Comparison of ENCODE assay signal across 7 cellular contexts in the genomic region with DNA sequence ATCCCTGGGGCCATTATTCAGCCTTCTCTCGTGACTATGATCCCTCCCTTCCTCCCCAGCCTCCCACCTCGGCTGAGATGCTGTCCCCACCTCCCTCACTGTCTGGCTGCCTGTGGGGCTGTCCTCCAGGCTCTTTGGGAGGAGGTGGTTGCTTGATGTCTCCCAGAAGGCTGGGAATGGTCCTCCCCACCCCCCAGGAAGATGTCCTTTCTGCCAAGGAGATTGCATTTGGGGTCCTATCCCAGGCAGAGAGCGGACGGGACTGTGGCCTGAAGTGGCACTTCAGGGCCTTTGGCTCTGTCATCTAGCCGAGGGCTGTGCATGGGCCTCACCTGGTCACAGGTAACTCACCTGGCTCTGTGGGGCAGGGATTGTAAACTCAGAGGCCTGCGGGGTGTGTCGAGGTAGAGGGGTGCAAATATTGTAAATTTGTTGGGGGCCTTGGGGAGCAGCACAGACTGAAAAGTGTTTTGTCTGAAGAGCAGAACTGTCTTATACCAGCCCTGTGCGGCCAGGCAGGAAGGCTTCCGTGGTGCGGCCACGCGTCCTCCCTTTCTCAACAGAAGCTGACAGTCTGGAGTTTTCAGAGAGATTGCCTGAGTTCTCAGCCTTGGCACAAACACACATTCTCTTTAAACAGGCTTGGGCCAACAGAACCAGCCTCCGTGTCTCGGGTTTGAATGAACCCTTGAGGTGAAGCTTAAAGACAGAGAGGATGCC.
DNase-seq lines count a peak whose midpoint lies in the region; ATAC-seq and TF ChIP-seq lines count a peak whose summit lies in the region.

No MANE protein-coding gene starts in this region.

- peaks cover 55% of the 10 kb centered on the region for H3K4me1 Mint-ChIP-seq in stimulated activated naive CD8-positive, alpha-beta T cell treated with anti-CD3 and anti-CD28 coated beads, Interleukin-15, amount 100 ng/mL, for 72 hours

- no peaks in the 10 kb centered on the region for H3K27me3 Mint-ChIP-seq in stimulated activated naive CD8-positive, alpha-beta T cell treated with anti-CD3 and anti-CD28 coated beads, Interleukin-15, amount 100 ng/mL, for 72 hours

- H3K4me1 ChIP-seq in HEK293 (ENCODE audit: control insufficient read depth, insufficient read depth, low read length) = peaks cover 8% of the 10 kb centered on the region; the same call in 1 of the 2 replicates
- peaks cover 60% of the 10 kb centered on the region for H3K4me1 ChIP-seq in left ventricle myocardium inferior

- H3K4me3 Mint-ChIP-seq in stimulated activated naive CD8-positive, alpha-beta T cell treated with anti-CD3 and anti-CD28 coated beads, Interleukin-15, amount 100 ng/mL, for 72 hours = peak overlapping the region; percentile 96 to 98

- H3K36me3 ChIP-seq in HEK293 (ENCODE audit: control insufficient read depth in 2 of 2, insufficient read depth in 1 of 2, low read length in 2 of 2) = no peaks in the 10 kb centered on the region
- peaks cover 70% of the 10 kb centered on the region for H3K36me3 ChIP-seq in WERI-Rb-1
- no peaks in the 10 kb centered on the region for H3K36me3 ChIP-seq in left ventricle myocardium inferior

- CTCF ChIA-PET in HEK293 (lab: Yijun Ruan, JAX) = no interaction called here

- intact Hi-C loops in left ventricle myocardium inferior (cut with micrococcal nuclease) = no loop called here

- POLR2A ChIA-PET in HEK293 (lab: Yijun Ruan, JAX) = no interaction called here

- H3K9me3 Mint-ChIP-seq in stimulated activated naive CD8-positive, alpha-beta T cell treated with anti-CD3 and anti-CD28 coated beads, Interleukin-15, amount 100 ng/mL, for 72 hours = no peaks in the 10 kb centered on the region

- no peak overlapping the region; the same call in 1 of the 2 replicates for H3K27ac ChIP-seq in HEK293 (ENCODE audit: extremely low read depth, low read depth, low read length)
- H3K27ac ChIP-seq in WERI-Rb-1 = peak overlapping the region; percentile 72
- peak overlapping the region; percentile 91 for H3K27ac ChIP-seq in left ventricle myocardium inferior (replicated peaks)

- H3K9me3 ChIP-seq in HEK293 (ENCODE audit: control insufficient read depth, insufficient read depth, low read depth, low read length) (no peaks in the 10 kb centered on the region), WERI-Rb-1 (ENCODE audit: severe bottlenecking) (no peaks in the 10 kb centered on the region), left ventricle myocardium inferior (replicated peaks) (no peaks in the 10 kb centered on the region)

- TF ChIP-seq CTCF in HEK293 (tag by site-specific recombination; IDR thresholded peaks at IDR 0.05) = no peak
- no peak for TF ChIP-seq CTCF in WERI-Rb-1 (IDR thresholded peaks at IDR 0.05; ENCODE audit: low read depth, low read length)
- TF ChIP-seq CTCF in left ventricle myocardium inferior (IDR thresholded peaks at IDR 0.05; ENCODE audit: borderline replicate concordance) = no peak

- H3K27me3 ChIP-seq in WERI-Rb-1 (ENCODE audit: insufficient read depth, low read depth, severe bottlenecking) (no peaks in the 10 kb centered on the region), left ventricle myocardium inferior (ENCODE audit: low read depth) (no peaks in the 10 kb centered on the region)

- ATAC-seq in stimulated activated naive CD8-positive, alpha-beta T cell treated with anti-CD3 and anti-CD28 coated beads, Interleukin-15, amount 100 ng/mL, for 72 hours = no peak
- no peak for ATAC-seq in GM21825 (IDR thresholded peaks at IDR 0.05; ENCODE audit: unreplicated experiment)
- ATAC-seq in GM18858 (IDR thresholded peaks at IDR 0.05; ENCODE audit: unreplicated experiment) = no peak
- ATAC-seq in GM21423 (IDR thresholded peaks at IDR 0.05; ENCODE audit: unreplicated experiment) = no peak

- H3K27ac Mint-ChIP-seq in stimulated activated naive CD8-positive, alpha-beta T cell treated with anti-CD3 and anti-CD28 coated beads, Interleukin-15, amount 100 ng/mL, for 72 hours = peak overlapping the region in 1 of 2 donors; percentile 93

- peak overlapping the region; percentile 15; the same call in 1 of the 2 replicates for H3K4me3 ChIP-seq in HEK293 (ENCODE audit: low read depth, low read length)
- H3K4me3 ChIP-seq in WERI-Rb-1 (ENCODE audit: low read depth, low read length) = no peak overlapping the region
- H3K4me3 ChIP-seq in left ventricle myocardium inferior = peak overlapping the region; percentile 66

- DNase-seq in WERI-Rb-1 = peak; percentile 18
- DNase-seq in left ventricle myocardium inferior = no peak
- DNase-seq in stimulated activated naive CD8-positive, alpha-beta T cell treated with anti-CD3 and anti-CD28 coated beads, Interleukin-15, amount 100 ng/mL, for 72 hours = no peak

TF ChIP-seq in HEK293, 187 proteins besides CTCF, POLR2A, EP300 and RAD21 (continues in another document):
- TF ChIP-seq IKZF3 (tag by site-specific recombination; IDR thresholded peaks at IDR 0.05) (no peak), ZNF324 (tag by site-specific recombination; IDR thresholded peaks at IDR 0.05) (no peak), ZIC2 (tag by site-specific recombination; IDR thresholded peaks at IDR 0.05) (no peak), ZNF660 (tag by site-specific recombination; IDR thresholded peaks at IDR 0.05) (no peak), ZNF426 (tag by site-specific recombination; IDR thresholded peaks at IDR 0.05) (no peak), ZNF544 (tag by site-specific recombination; IDR thresholded peaks at IDR 0.05) (no peak), ZEB2 (tag by site-specific recombination; IDR thresholded peaks at IDR 0.05) (peak; percentile 36; the same call in 1 of the 2 replicates), GLIS1 (tag by site-specific recombination; IDR thresholded peaks at IDR 0.05) (peak; percentile 80), ZNF169 (tag by site-specific recombination; IDR thresholded peaks at IDR 0.05) (no peak), KLF16 (tag by site-specific recombination; IDR thresholded peaks at IDR 0.05) (no peak), BCL11A (tag by site-specific recombination; IDR thresholded peaks at IDR 0.05; ENCODE audit: low read depth) (no peak), HOXD13 (CRISPR knock-in tag; IDR thresholded peaks at IDR 0.05; ENCODE audit: borderline replicate concordance) (no peak), WT1 (tag by site-specific recombination; IDR thresholded peaks at IDR 0.05) (peak; percentile 54), ZNF366 (tag by site-specific recombination; conservative IDR thresholded peaks at IDR 0.05) (no peak)
- TF ChIP-seq, protein P1, sequence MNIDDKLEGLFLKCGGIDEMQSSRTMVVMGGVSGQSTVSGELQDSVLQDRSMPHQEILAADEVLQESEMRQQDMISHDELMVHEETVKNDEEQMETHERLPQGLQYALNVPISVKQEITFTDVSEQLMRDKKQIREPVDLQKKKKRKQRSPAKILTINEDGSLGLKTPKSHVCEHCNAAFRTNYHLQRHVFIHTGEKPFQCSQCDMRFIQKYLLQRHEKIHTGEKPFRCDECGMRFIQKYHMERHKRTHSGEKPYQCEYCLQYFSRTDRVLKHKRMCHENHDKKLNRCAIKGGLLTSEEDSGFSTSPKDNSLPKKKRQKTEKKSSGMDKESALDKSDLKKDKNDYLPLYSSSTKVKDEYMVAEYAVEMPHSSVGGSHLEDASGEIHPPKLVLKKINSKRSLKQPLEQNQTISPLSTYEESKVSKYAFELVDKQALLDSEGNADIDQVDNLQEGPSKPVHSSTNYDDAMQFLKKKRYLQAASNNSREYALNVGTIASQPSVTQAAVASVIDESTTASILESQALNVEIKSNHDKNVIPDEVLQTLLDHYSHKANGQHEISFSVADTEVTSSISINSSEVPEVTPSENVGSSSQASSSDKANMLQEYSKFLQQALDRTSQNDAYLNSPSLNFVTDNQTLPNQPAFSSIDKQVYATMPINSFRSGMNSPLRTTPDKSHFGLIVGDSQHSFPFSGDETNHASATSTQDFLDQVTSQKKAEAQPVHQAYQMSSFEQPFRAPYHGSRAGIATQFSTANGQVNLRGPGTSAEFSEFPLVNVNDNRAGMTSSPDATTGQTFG (tag by site-specific recombination; IDR thresholded peaks at IDR 0.05; ENCODE audit: borderline replicate concordance) = no peak
- TF ChIP-seq, protein P2, sequence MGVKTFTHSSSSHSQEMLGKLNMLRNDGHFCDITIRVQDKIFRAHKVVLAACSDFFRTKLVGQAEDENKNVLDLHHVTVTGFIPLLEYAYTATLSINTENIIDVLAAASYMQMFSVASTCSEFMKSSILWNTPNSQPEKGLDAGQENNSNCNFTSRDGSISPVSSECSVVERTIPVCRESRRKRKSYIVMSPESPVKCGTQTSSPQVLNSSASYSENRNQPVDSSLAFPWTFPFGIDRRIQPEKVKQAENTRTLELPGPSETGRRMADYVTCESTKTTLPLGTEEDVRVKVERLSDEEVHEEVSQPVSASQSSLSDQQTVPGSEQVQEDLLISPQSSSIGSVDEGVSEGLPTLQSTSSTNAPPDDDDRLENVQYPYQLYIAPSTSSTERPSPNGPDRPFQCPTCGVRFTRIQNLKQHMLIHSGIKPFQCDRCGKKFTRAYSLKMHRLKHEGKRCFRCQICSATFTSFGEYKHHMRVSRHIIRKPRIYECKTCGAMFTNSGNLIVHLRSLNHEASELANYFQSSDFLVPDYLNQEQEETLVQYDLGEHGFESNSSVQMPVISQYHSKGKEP (tag by site-specific recombination; IDR thresholded peaks at IDR 0.05) = no peak
- TF ChIP-seq, protein P3, sequence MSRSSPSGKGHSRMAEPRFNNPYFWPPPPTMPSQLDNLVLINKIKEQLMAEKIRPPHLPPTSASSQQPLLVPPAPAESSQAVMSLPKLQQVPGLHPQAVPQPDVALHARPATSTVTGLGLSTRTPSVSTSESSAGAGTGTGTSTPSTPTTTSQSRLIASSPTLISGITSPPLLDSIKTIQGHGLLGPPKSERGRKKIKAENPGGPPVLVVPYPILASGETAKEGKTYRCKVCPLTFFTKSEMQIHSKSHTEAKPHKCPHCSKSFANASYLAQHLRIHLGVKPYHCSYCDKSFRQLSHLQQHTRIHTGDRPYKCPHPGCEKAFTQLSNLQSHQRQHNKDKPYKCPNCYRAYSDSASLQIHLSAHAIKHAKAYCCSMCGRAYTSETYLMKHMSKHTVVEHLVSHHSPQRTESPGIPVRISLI (tag by site-specific recombination; IDR thresholded peaks at IDR 0.05) = no peak
- TF ChIP-seq, protein P4, sequence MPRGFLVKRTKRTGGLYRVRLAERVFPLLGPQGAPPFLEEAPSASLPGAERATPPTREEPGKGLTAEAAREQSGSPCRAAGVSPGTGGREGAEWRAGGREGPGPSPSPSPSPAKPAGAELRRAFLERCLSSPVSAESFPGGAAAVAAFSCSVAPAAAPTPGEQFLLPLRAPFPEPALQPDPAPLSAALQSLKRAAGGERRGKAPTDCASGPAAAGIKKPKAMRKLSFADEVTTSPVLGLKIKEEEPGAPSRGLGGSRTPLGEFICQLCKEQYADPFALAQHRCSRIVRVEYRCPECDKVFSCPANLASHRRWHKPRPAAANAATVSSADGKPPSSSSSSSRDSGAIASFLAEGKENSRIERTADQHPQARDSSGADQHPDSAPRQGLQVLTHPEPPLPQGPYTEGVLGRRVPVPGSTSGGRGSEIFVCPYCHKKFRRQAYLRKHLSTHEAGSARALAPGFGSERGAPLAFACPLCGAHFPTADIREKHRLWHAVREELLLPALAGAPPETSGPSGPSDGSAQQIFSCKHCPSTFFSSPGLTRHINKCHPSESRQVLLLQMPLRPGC (tag by site-specific recombination; IDR thresholded peaks at IDR 0.05) = no peak
